1 cellular context compared by ENCODE assay signal in the genomic region with DNA sequence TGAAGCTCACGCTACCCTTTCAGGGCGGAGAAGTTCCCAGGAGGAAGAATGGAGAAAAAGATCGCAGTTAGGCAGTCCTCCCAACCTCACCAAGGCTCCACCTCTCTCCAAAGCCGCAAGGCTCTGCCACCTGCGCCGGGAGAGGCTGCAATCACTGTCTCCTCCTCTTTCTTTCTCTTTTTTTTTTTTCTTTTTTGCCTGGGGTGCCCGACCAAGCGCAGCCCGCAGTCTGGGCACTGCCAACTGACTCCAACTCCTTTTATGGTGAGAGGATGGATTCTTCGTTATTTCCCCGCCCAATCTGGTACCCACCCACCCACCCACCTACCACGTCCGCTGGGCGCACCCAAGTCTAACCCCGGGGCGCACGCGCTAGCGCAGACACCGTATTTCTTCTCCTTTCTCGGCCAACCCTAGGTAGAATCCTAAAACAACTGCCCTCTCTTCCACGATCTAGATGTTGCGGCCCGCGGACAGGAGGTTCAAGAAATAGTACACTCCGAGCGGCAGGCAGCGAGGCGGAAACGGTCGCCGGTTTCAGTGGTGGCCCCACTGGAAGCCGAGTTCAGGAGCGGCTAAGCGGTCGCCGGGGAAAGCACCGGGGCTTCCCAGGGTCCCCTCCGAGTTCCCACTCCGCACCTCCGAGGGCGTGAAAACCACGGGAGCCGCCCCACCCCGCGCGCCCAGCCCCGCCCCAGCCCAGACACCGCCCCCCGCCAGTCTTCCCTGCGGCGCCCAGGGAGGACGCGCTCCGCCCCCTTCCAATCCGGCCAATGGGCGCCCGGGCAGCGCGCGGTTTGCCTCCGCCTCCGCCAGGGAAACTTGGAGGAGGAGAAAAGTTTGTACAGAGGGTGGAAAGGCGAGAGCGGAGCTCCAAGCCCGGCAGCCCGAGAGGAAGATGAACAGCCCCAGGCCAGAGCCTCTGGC.
TF ChIP-seq lines count a peak whose summit lies in the region.

A gene (plus strand): TSS at position 845 of the 927 bp plus-strand sequence. CDS start 1,079 bp downstream, outside the sequence.

TF ChIP-seq in H1, 55 proteins besides CTCF, POLR2A, EP300 and RAD21:
- TF ChIP-seq KDM4A (IDR thresholded peaks at IDR 0.05; ENCODE audit: low read depth, low read length, severe bottlenecking) = peak; percentile 78
- no peak for TF ChIP-seq TCF12 (IDR thresholded peaks at IDR 0.05; ENCODE audit: low read depth, low read length)
- 0 out of 2 replicates have a peak, but pooled peaks have one; percentile 42 for TF ChIP-seq BACH1 (IDR thresholded peaks at IDR 0.05; ENCODE audit: low read length)
- TF ChIP-seq ASH2L (IDR thresholded peaks at IDR 0.05; ENCODE audit: low read length) = peak; percentile 3
- TF ChIP-seq, protein P1, sequence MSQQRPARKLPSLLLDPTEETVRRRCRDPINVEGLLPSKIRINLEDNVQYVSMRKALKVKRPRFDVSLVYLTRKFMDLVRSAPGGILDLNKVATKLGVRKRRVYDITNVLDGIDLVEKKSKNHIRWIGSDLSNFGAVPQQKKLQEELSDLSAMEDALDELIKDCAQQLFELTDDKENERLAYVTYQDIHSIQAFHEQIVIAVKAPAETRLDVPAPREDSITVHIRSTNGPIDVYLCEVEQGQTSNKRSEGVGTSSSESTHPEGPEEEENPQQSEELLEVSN (IDR thresholded peaks at IDR 0.05) = 0 out of 2 replicates have a peak, but pooled peaks have one; percentile 27
- TF ChIP-seq RBBP5 (IDR thresholded peaks at IDR 0.05; ENCODE audit: borderline replicate concordance, low read depth, low read length) = no peak
- TF ChIP-seq YY1 (IDR thresholded peaks at IDR 0.05; ENCODE audit: low read depth, low read length) = no peak
- TF ChIP-seq SRF (IDR thresholded peaks at IDR 0.05; ENCODE audit: low read depth, low read length) = peak; percentile 42; the same call in 1 of the 2 replicates
- TF ChIP-seq RFX5 (IDR thresholded peaks at IDR 0.05; ENCODE audit: borderline replicate concordance, low read depth, low read length) = no peak
- TF ChIP-seq, protein P2, sequence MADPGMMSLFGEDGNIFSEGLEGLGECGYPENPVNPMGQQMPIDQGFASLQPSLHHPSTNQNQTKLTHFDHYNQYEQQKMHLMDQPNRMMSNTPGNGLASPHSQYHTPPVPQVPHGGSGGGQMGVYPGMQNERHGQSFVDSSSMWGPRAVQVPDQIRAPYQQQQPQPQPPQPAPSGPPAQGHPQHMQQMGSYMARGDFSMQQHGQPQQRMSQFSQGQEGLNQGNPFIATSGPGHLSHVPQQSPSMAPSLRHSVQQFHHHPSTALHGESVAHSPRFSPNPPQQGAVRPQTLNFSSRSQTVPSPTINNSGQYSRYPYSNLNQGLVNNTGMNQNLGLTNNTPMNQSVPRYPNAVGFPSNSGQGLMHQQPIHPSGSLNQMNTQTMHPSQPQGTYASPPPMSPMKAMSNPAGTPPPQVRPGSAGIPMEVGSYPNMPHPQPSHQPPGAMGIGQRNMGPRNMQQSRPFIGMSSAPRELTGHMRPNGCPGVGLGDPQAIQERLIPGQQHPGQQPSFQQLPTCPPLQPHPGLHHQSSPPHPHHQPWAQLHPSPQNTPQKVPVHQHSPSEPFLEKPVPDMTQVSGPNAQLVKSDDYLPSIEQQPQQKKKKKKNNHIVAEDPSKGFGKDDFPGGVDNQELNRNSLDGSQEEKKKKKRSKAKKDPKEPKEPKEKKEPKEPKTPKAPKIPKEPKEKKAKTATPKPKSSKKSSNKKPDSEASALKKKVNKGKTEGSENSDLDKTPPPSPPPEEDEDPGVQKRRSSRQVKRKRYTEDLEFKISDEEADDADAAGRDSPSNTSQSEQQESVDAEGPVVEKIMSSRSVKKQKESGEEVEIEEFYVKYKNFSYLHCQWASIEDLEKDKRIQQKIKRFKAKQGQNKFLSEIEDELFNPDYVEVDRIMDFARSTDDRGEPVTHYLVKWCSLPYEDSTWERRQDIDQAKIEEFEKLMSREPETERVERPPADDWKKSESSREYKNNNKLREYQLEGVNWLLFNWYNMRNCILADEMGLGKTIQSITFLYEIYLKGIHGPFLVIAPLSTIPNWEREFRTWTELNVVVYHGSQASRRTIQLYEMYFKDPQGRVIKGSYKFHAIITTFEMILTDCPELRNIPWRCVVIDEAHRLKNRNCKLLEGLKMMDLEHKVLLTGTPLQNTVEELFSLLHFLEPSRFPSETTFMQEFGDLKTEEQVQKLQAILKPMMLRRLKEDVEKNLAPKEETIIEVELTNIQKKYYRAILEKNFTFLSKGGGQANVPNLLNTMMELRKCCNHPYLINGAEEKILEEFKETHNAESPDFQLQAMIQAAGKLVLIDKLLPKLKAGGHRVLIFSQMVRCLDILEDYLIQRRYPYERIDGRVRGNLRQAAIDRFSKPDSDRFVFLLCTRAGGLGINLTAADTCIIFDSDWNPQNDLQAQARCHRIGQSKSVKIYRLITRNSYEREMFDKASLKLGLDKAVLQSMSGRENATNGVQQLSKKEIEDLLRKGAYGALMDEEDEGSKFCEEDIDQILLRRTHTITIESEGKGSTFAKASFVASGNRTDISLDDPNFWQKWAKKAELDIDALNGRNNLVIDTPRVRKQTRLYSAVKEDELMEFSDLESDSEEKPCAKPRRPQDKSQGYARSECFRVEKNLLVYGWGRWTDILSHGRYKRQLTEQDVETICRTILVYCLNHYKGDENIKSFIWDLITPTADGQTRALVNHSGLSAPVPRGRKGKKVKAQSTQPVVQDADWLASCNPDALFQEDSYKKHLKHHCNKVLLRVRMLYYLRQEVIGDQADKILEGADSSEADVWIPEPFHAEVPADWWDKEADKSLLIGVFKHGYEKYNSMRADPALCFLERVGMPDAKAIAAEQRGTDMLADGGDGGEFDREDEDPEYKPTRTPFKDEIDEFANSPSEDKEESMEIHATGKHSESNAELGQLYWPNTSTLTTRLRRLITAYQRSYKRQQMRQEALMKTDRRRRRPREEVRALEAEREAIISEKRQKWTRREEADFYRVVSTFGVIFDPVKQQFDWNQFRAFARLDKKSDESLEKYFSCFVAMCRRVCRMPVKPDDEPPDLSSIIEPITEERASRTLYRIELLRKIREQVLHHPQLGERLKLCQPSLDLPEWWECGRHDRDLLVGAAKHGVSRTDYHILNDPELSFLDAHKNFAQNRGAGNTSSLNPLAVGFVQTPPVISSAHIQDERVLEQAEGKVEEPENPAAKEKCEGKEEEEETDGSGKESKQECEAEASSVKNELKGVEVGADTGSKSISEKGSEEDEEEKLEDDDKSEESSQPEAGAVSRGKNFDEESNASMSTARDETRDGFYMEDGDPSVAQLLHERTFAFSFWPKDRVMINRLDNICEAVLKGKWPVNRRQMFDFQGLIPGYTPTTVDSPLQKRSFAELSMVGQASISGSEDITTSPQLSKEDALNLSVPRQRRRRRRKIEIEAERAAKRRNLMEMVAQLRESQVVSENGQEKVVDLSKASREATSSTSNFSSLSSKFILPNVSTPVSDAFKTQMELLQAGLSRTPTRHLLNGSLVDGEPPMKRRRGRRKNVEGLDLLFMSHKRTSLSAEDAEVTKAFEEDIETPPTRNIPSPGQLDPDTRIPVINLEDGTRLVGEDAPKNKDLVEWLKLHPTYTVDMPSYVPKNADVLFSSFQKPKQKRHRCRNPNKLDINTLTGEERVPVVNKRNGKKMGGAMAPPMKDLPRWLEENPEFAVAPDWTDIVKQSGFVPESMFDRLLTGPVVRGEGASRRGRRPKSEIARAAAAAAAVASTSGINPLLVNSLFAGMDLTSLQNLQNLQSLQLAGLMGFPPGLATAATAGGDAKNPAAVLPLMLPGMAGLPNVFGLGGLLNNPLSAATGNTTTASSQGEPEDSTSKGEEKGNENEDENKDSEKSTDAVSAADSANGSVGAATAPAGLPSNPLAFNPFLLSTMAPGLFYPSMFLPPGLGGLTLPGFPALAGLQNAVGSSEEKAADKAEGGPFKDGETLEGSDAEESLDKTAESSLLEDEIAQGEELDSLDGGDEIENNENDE (IDR thresholded peaks at IDR 0.05; ENCODE audit: insufficient replicate concordance, low read length) = no peak
- TF ChIP-seq TAF1 (IDR thresholded peaks at IDR 0.05; ENCODE audit: low read depth, low read length) = peak; percentile 75
- TF ChIP-seq JUND (IDR thresholded peaks at IDR 0.05; ENCODE audit: low read length) = no peak
- TF ChIP-seq, protein P3, sequence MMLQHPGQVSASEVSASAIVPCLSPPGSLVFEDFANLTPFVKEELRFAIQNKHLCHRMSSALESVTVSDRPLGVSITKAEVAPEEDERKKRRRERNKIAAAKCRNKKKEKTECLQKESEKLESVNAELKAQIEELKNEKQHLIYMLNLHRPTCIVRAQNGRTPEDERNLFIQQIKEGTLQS (IDR thresholded peaks at IDR 0.05; ENCODE audit: insufficient read depth, low read depth, low read length) = no peak
- TF ChIP-seq SIX5 (IDR thresholded peaks at IDR 0.05; ENCODE audit: low read depth, low read length) = no peak
- TF ChIP-seq EGR1 (IDR thresholded peaks at IDR 0.05; ENCODE audit: borderline replicate concordance, low read depth, low read length) = peak; percentile 47; the same call in 1 of the 2 replicates
- no peak for TF ChIP-seq HDAC2 (IDR thresholded peaks at IDR 0.05; ENCODE audit: borderline replicate concordance in 1 of 2, low read depth in 2 of 2, low read length in 2 of 2)
- no peak for TF ChIP-seq EZH2 (IDR thresholded peaks at IDR 0.05; ENCODE audit: low read depth, low read length, severe bottlenecking)
- peak; percentile 62 for TF ChIP-seq TBP (IDR thresholded peaks at IDR 0.05; ENCODE audit: low read depth, low read length)
- TF ChIP-seq GTF2F1 (IDR thresholded peaks at IDR 0.05; ENCODE audit: borderline replicate concordance, low read depth, low read length) = no peak
- TF ChIP-seq SUZ12 (IDR thresholded peaks at IDR 0.05; ENCODE audit: low read length) = no peak
- TF ChIP-seq CHD2 (IDR thresholded peaks at IDR 0.05; ENCODE audit: low read length) = no peak
- TF ChIP-seq TAF7 (optimal IDR thresholded peaks at IDR 0.05; ENCODE audit: borderline replicate concordance, low read depth, low read length) = peak; percentile 12
- TF ChIP-seq JUN (IDR thresholded peaks at IDR 0.05; ENCODE audit: low read depth, low read length) = no peak
- TF ChIP-seq, protein P4, sequence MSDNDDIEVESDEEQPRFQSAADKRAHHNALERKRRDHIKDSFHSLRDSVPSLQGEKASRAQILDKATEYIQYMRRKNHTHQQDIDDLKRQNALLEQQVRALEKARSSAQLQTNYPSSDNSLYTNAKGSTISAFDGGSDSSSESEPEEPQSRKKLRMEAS (IDR thresholded peaks at IDR 0.05) = no peak
- no peak for TF ChIP-seq CEBPB (IDR thresholded peaks at IDR 0.05; ENCODE audit: low read depth, low read length)
- TF ChIP-seq CTBP2 (IDR thresholded peaks at IDR 0.05; ENCODE audit: borderline replicate concordance, insufficient read depth, insufficient read length, low read length) = no peak
